ENCODE assay signal across 26 cellular contexts in genomic region chr12:31009976-31010375, GRCh38.
"Had no signal": no experiment of that assay in that cellular context is flagged by ENCODE, and none has a peak within 500 bp of the region (broad histone marks: within the 10 kb centered on the region; RNA-seq: fewer than 3 reads in every experiment).

No MANE protein-coding gene starts in this region.

- H3K4me1 Mint-ChIP-seq: activated CD4-positive, alpha-beta T cell treated with anti-CD3 and anti-CD28 coated beads for 36 hours; activated naive CD8-positive, alpha-beta T cell treated with anti-CD3 and anti-CD28 coated beads for 36 hours had no signal

- H3K4me3 Mint-ChIP-seq: activated CD4-positive, alpha-beta T cell treated with anti-CD3 and anti-CD28 coated beads for 36 hours; activated CD8-positive, alpha-beta T cell treated with anti-CD3 and anti-CD28 coated beads for 36 hours; activated naive CD8-positive, alpha-beta T cell treated with anti-CD3 and anti-CD28 coated beads for 36 hours; activated T-cell treated with anti-CD3 and anti-CD28 coated beads, Interleukin-2, amount 50 U/mL, for 24 hours; activated T-helper 1 cell treated with anti-CD3 and anti-CD28 coated beads, Interleukin-12 subunit alpha, Interleukin-12 subunit beta, Interleukin-2, Interleukin-4 antibody, amounts not matched to agents 30 ng/mL and 10 ng/mL and 1 ng/mL, durations not matched to agents 14 hours and 24 hours and 36 hours; T-helper 1 cell treated with Interleukin-12 subunit alpha and Interleukin-12 subunit beta and Interleukin-4 antibody, amounts not matched to agents 30 μg/mL and 1 μg/mL, for 36 hours; T-helper 2 cell treated with Interferon-gamma antibody and Interleukin-4, amounts not matched to agents 5 μg/mL and 100 μg/mL, for 36 hours; WTC11 had no signal

- H3K27ac Mint-ChIP-seq: activated CD4-positive, alpha-beta T cell treated with anti-CD3 and anti-CD28 coated beads for 36 hours; activated CD8-positive, alpha-beta T cell treated with anti-CD3 and anti-CD28 coated beads for 36 hours; activated naive CD8-positive, alpha-beta T cell treated with anti-CD3 and anti-CD28 coated beads for 36 hours; activated T-cell treated with anti-CD3 and anti-CD28 coated beads, Interleukin-2, amount 50 U/mL, for 24 hours; activated T-helper 1 cell treated with anti-CD3 and anti-CD28 coated beads, Interleukin-12 subunit alpha, Interleukin-12 subunit beta, Interleukin-2, Interleukin-4 antibody, amounts not matched to agents 30 ng/mL and 10 ng/mL and 1 ng/mL, durations not matched to agents 14 hours and 24 hours and 36 hours; T-helper 1 cell treated with Interleukin-12 subunit alpha and Interleukin-12 subunit beta and Interleukin-4 antibody, amounts not matched to agents 30 μg/mL and 1 μg/mL, for 36 hours; T-helper 2 cell treated with Interferon-gamma antibody and Interleukin-4, amounts not matched to agents 5 μg/mL and 100 μg/mL, for 36 hours; WTC11 had no signal

- DNase-seq: activated CD4-positive, alpha-beta T cell treated with anti-CD3 and anti-CD28 coated beads for 36 hours; activated CD4-positive, alpha-beta T cell treated with anti-CD3 and anti-CD28 coated beads, Interleukin-2, amount 50 U/mL, for 1 hour; activated CD8-positive, alpha-beta T cell treated with anti-CD3 and anti-CD28 coated beads for 36 hours; activated naive CD4-positive, alpha-beta T cell; activated naive CD4-positive, alpha-beta T cell treated with anti-CD3 and anti-CD28 coated beads, Interleukin-2, amount 50 U/mL, for 16 hours; activated naive CD8-positive, alpha-beta T cell treated with anti-CD3 and anti-CD28 coated beads for 36 hours; amniotic stem cell; aorta; brain microvascular endothelial cell; central memory CD4-positive, alpha-beta T cell; NCI-H1105; NCI-H1417 treated with DMSO at 0.1 percent for 48 hours; NCI-H187 treated with DMSO at 0.1 percent for 48 hours; NCI-H2081; NCI-H226; NCI-H446 treated with DMSO at 0.1 percent for 48 hours; SHP77 treated with DMSO at 0.1 percent for 48 hours; SK-N-SH had no signal

- H3K36me3 Mint-ChIP-seq: activated naive CD8-positive, alpha-beta T cell treated with anti-CD3 and anti-CD28 coated beads for 36 hours; WTC11 had no signal

- H3K9me3 Mint-ChIP-seq: activated CD8-positive, alpha-beta T cell treated with anti-CD3 and anti-CD28 coated beads for 36 hours; activated naive CD8-positive, alpha-beta T cell treated with anti-CD3 and anti-CD28 coated beads for 36 hours; activated T-cell treated with anti-CD3 and anti-CD28 coated beads, Interleukin-2, amount 50 U/mL, for 24 hours; activated T-helper 1 cell treated with anti-CD3 and anti-CD28 coated beads, Interleukin-12 subunit alpha, Interleukin-12 subunit beta, Interleukin-2, Interleukin-4 antibody, amounts not matched to agents 30 ng/mL and 10 ng/mL and 1 ng/mL, durations not matched to agents 14 hours and 24 hours and 36 hours; T-helper 1 cell treated with Interleukin-12 subunit alpha and Interleukin-12 subunit beta and Interleukin-4 antibody, amounts not matched to agents 30 μg/mL and 1 μg/mL, for 36 hours; T-helper 2 cell treated with Interferon-gamma antibody and Interleukin-4, amounts not matched to agents 5 μg/mL and 100 μg/mL, for 36 hours had no signal

- H3K27me3 Mint-ChIP-seq: activated CD8-positive, alpha-beta T cell treated with anti-CD3 and anti-CD28 coated beads for 36 hours; activated naive CD8-positive, alpha-beta T cell treated with anti-CD3 and anti-CD28 coated beads for 36 hours had no signal

- ATAC-seq: activated CD4-positive, alpha-beta T cell treated with anti-CD3 and anti-CD28 coated beads for 36 hours; activated CD4-positive, CD25-positive, alpha-beta regulatory T cell treated with anti-CD3 and anti-CD28 coated beads, Interleukin-2, amount 50 U/mL, for 24 hours; activated CD8-positive, alpha-beta T cell treated with anti-CD3 and anti-CD28 coated beads for 36 hours; K562; Panc1; WTC11 had no signal
